Comparison of ENCODE assay signal across 1 cellular context in genomic region chr13:48731957-48732569, GRCh38.
TF ChIP-seq lines count a peak whose summit lies in the region.

No MANE protein-coding gene starts in this region.

TF ChIP-seq in GM12878, 131 proteins besides CTCF, POLR2A, EP300 and RAD21 (continued from another document):
- TF ChIP-seq NKRF (conservative IDR thresholded peaks at IDR 0.05) = no peak
- TF ChIP-seq KLF5 (IDR thresholded peaks at IDR 0.05; ENCODE audit: partially characterized antibody) = no peak
- no peak for TF ChIP-seq NFXL1 (IDR thresholded peaks at IDR 0.05; ENCODE audit: borderline replicate concordance)
